In the genomic region with DNA sequence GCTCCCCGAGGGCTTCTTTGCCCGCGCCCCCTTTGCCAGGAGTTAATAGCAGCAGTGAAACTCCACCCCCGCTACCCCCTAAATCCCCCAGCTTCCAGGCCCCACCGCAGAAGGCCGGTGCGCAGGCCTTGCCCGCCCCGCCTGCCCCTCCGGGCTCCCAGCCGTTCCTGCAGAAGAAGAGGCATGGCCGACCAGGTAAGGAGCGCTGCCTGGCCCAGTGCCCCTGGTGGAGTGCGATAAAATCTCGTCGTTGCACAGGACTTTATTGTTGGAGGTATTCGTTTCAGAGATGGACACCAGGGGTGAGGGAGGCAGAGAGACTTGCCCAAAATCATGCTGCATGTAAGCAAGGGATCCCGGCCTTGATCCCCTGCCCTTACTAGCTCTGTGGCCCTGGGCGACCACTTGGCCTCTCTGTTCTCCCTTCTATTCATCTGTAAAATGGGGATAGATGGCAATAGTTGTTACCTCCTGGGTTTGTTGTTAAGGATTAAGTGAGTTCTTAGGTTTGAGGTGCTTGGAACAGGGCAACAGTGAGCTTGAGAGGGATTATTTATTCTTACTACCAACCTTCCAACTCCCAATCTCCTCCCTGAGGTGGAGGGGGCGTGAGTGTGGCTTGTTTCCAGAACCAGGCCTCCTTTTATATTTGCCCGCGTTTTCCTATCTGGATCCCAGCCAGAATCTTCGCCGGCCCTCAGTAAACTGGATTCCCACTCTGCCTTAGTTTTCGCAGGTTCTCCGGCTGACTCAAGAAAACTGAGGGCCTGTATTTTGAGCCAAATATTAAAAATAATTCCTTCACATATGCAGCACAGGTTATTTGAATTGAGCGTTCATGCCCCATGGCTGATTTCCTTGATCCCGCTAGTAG, we compare ENCODE assay signal across 9 cellular contexts.
DNase-seq lines count a peak whose midpoint lies in the region; ATAC-seq and TF ChIP-seq lines count a peak whose summit lies in the region.
"Had no signal": no experiment of that assay in that cellular context is flagged by ENCODE, and none has a peak within 500 bp of the region (broad histone marks: within the 10 kb centered on the region; RNA-seq: fewer than 3 reads in every experiment).

No MANE protein-coding gene starts in this region.

- no peaks in the 10 kb centered on the region for H3K9me3 Mint-ChIP-seq in T-cell

- peaks cover 11% of the 10 kb centered on the region for H3K36me3 ChIP-seq in iPS-20b (ENCODE audit: insufficient read depth, low read depth, low read length)
- H3K36me3 ChIP-seq in testis (ENCODE audit: low read depth, missing control alignments): no peaks in the 10 kb centered on the region

- H3K4me3 ChIP-seq in iPS-20b (ENCODE audit: low read length): peak overlapping the region; percentile 65
- peak overlapping the region; percentile 29 to 40 for H3K4me3 ChIP-seq in testis

- peaks cover 11 to 27% of the 10 kb centered on the region in 2 donors for H3K27me3 Mint-ChIP-seq in T-cell

- peak overlapping the region; percentile 0 to 58 (median 1) for H3K4me3 Mint-ChIP-seq in T-cell

- no peak overlapping the region for H3K27ac Mint-ChIP-seq in T-cell

- H3K27ac ChIP-seq in iPS-20b (ENCODE audit: low read length) (no peak overlapping the region), testis (no peak overlapping the region)

- H3K27me3 ChIP-seq in iPS-20b (ENCODE audit: insufficient read depth, low read length) (peaks cover 12% of the 10 kb centered on the region; the same call in 1 of the 2 replicates), testis (no peaks in the 10 kb centered on the region)

- H3K9me3 ChIP-seq in iPS-20b (ENCODE audit: insufficient read depth, low read depth, low read length) (no peaks in the 10 kb centered on the region), testis (no peaks in the 10 kb centered on the region)

- CTCF ChIA-PET in T-cell (lab: Charles Lee): no interaction called here

- ATAC-seq in T-cell (replicated peaks in 1 of 4): peak in 2 of 4 experiments; percentile 35 to 42

- H3K9ac ChIP-seq in iPS-20b (ENCODE audit: low read depth, low read length): peak overlapping the region; percentile 62; the same call in 1 of the 2 replicates

- peak in 2 of 3 experiments; percentile 58 to 61 for DNase-seq in NCI-H1417 (lab: John Stamatoyannopoulos, UW)
- no peak for DNase-seq in NCI-H1417 treated with DMSO at 0.1 percent for 48 hours (lab: John Stamatoyannopoulos, UW)
- peak in 6 of 34 experiments; percentile 6 to 16 (median 10) for DNase-seq in T-cell
- DNase-seq in testis: peak; percentile 30
- no peak for DNase-seq in mesenteric fat pad (ENCODE audit: low spot score)
- no peak for DNase-seq in GM13976 (ENCODE audit: low spot score)
- DNase-seq in stimulated activated CD4-positive, alpha-beta T cell treated with anti-CD3 and anti-CD28 coated beads, Interleukin-4, amount 100 ng/mL, for 1 hour: no peak
- DNase-seq: activated CD4-positive, alpha-beta T cell treated with anti-CD3 and anti-CD28 coated beads for 48 hours had no signal

- intact Hi-C loops in testis (cut with DNase I; ENCODE audit: low total_unique reads): no loop called here

- no peak for TF ChIP-seq POLR2A in testis (IDR thresholded peaks at IDR 0.05)

- H3K4me1 ChIP-seq in iPS-20b (ENCODE audit: insufficient read depth, low read length): peaks cover 21% of the 10 kb centered on the region
- peaks cover 7% of the 10 kb centered on the region for H3K4me1 ChIP-seq in testis

- POLR2A ChIA-PET in T-cell (lab: Charles Lee): no interaction called here

- in situ Hi-C loops in GM13976 (cut with MboI; ENCODE audit: low sequenced_read_pairs, unreplicated experiment): no loop called here

- H3K36me3 Mint-ChIP-seq in T-cell: no peaks in the 10 kb centered on the region

- no peak for TF ChIP-seq CTCF in testis (IDR thresholded peaks at IDR 0.05)
- no peak for TF ChIP-seq CTCF in GM13976 (IDR thresholded peaks at IDR 0.05; ENCODE audit: borderline replicate concordance, control extremely low read depth, extremely low read depth, insufficient read depth, missing control alignments)

- 46 to 57% methylated on average over 26 to 27 of the region's 28 CpGs for WGBS in testis, 2 donors

- H3K4me1 Mint-ChIP-seq in T-cell: peaks cover 0 to 14% (median 11%) of the 10 kb centered on the region in 3 donors

Comparison
In these comparisons a context has a peak if more than half of its experiments do, and no peak if none do; other contexts are left out.
1. DNase-seq: peak in NCI-H1417 (2 of 3) and testis (single experiment); none in NCI-H1417 treated with DMSO at 0.1 percent for 48 hours (single experiment), mesenteric fat pad (single experiment), GM13976 (single experiment) and stimulated activated CD4-positive, alpha-beta T cell treated with anti-CD3 and anti-CD28 coated beads, Interleukin-4, amount 100 ng/mL, for 1 hour (single experiment).